1 cellular context compared by ENCODE assay signal in the genomic region with DNA sequence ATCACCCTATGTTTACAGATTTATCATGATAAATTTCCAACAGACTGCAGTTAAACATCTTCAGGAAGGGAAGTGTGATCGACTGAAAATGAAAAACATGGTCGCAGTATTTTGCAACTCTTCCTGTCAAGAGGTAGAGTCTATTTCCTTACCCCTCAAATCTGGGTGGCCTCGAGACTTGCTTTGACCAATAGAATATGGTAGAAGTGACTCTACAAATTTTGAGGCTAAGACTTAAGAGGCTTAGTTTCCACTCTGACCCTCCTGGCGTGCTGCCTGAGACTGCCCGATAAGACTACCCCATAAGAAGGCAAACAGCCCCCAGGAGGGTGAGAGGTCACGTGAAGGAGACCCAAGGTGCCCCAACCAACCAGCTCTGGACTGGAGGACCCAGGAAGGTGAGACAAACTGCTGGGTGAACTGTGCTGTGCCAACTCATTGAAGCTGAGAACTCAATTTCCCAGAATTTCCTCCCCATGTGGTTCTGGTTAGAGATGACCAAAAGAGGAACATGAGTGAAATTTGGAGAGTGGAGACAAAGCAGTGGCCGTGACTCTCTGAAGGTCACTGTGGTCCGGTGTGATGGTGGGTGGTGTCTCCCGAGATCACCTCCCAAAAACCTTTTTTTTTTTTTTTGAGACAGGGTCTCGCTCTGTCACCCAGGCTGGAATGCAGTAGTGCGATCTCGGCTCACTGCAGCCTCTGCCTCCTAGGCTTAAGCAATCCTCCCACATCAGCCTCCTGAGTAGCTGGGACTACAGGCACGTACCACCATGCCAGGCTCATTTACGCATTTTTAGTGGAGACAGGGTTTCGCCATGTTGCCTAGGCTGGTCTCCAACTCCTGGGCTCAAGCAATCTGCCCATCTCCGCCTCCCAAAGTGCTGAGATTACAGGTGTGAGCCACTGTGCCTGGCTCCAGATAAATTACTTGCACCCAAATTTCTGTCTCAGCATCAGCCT.
A peak's percentile ranks its signal among the peaks of the same experiment; 100 is the strongest.
TF ChIP-seq lines count a peak whose summit lies in the region.

No MANE protein-coding gene starts in this region.

TF ChIP-seq in HepG2, 621 proteins besides CTCF, POLR2A, EP300 and RAD21:
- TF ChIP-seq PHF5A (CRISPR knock-in tag; IDR thresholded peaks at IDR 0.05; ENCODE audit: low read depth, unreplicated experiment), result no peak
- TF ChIP-seq MIER2 (CRISPR knock-in tag; IDR thresholded peaks at IDR 0.05), result no peak
- TF ChIP-seq MED1 (CRISPR knock-in tag; IDR thresholded peaks at IDR 0.05), result no peak
- TF ChIP-seq MTA1 (CRISPR knock-in tag; IDR thresholded peaks at IDR 0.05; ENCODE audit: borderline replicate concordance), result no peak
- TF ChIP-seq, protein P1, sequence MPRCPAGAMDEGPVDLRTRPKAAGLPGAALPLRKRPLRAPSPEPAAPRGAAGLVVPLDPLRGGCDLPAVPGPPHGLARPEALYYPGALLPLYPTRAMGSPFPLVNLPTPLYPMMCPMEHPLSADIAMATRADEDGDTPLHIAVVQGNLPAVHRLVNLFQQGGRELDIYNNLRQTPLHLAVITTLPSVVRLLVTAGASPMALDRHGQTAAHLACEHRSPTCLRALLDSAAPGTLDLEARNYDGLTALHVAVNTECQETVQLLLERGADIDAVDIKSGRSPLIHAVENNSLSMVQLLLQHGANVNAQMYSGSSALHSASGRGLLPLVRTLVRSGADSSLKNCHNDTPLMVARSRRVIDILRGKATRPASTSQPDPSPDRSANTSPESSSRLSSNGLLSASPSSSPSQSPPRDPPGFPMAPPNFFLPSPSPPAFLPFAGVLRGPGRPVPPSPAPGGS (CRISPR knock-in tag; IDR thresholded peaks at IDR 0.05), result no peak
- TF ChIP-seq, protein P2, sequence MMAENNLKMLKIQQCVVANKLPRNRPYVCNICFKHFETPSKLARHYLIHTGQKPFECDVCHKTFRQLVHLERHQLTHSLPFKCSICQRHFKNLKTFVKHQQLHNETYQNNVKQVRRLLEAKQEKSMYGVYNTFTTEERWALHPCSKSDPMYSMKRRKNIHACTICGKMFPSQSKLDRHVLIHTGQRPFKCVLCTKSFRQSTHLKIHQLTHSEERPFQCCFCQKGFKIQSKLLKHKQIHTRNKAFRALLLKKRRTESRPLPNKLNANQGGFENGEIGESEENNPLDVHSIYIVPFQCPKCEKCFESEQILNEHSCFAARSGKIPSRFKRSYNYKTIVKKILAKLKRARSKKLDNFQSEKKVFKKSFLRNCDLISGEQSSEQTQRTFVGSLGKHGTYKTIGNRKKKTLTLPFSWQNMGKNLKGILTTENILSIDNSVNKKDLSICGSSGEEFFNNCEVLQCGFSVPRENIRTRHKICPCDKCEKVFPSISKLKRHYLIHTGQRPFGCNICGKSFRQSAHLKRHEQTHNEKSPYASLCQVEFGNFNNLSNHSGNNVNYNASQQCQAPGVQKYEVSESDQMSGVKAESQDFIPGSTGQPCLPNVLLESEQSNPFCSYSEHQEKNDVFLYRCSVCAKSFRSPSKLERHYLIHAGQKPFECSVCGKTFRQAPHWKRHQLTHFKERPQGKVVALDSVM (CRISPR knock-in tag; IDR thresholded peaks at IDR 0.05), result 0 out of 2 replicates have a peak, but pooled peaks have one; percentile 23
